In genomic region chr12:116454950-116455447, GRCh38 we compare ENCODE assay signal across 11 cellular contexts.
DNase-seq lines count a peak whose midpoint lies in the region; ATAC-seq and TF ChIP-seq lines count a peak whose summit lies in the region.
"Had no signal": no experiment of that assay in that cellular context is flagged by ENCODE, and none has a peak within 500 bp of the region (broad histone marks: within the 10 kb centered on the region; RNA-seq: fewer than 3 reads in every experiment).

No MANE protein-coding gene starts in this region.

- H3K27ac ChIP-seq in left lung (peak overlapping the region; percentile 75 to 82), thyroid gland (peak overlapping the region in 2 of 3 donors; percentile 71 to 73)
- H3K27ac ChIP-seq: KMS-11, VCaP had no signal

- H3K4me1 ChIP-seq in left lung, result peaks cover 5 to 7% of the 10 kb centered on the region in 2 donors
- H3K4me1 ChIP-seq in thyroid gland, result peaks cover 12 to 23% of the 10 kb centered on the region in 2 donors
- H3K4me1 ChIP-seq in Caco-2, result no peaks in the 10 kb centered on the region

- ATAC-seq in left lung, result peak; percentile 6
- ATAC-seq in GM21367 (IDR thresholded peaks at IDR 0.05; ENCODE audit: unreplicated experiment), result no peak

- WGBS in thyroid gland, 2 donors, result 53 to 62% methylated on average over 7 of the region's 7 CpGs

- intact Hi-C loops in left lung (cut with DNase I) (no loop called here), thyroid gland (cut with DNase I) (no loop called here), Caco-2 (cut with micrococcal nuclease; ENCODE audit: unreplicated experiment) (no loop called here)

- no peaks in the 10 kb centered on the region for H3K9me3 Mint-ChIP-seq in Caco-2 (ENCODE audit: unreplicated experiment)

- POLR2A ChIA-PET in Caco-2 (lab: Charles Lee), result no interaction called here

- H3K4me1 Mint-ChIP-seq in Caco-2 (ENCODE audit: low read depth, unreplicated experiment), result peaks cover 16% of the 10 kb centered on the region

- CTCF ChIA-PET in Caco-2 (lab: Charles Lee), result no interaction called here

- no TSS peak for BruUV-seq in Caco-2 (replicated peaks; lab: Mats Ljungman, UMichigan)

- no peak for TF ChIP-seq CTCF in left lung (IDR thresholded peaks at IDR 0.05)
- no peak for TF ChIP-seq CTCF in thyroid gland (IDR thresholded peaks at IDR 0.05)
- TF ChIP-seq CTCF in Caco-2 (IDR thresholded peaks at IDR 0.05; ENCODE audit: insufficient read depth in 1 of 2, low read depth in 1 of 2, low read length in 1 of 2, severe bottlenecking in 1 of 2, unreplicated experiment in 1 of 2), result no peak

- H3K27me3 Mint-ChIP-seq in Caco-2 (ENCODE audit: insufficient read depth, unreplicated experiment), result no peaks in the 10 kb centered on the region

- no peak for TF ChIP-seq POLR2A in thyroid gland (IDR thresholded peaks at IDR 0.05)

- no peaks in the 10 kb centered on the region for H3K36me3 Mint-ChIP-seq in Caco-2 (ENCODE audit: insufficient read depth, unreplicated experiment)

- DNase-seq in HT1080 (ENCODE audit: low read depth), result peak; percentile 99
- peak; percentile 27 for DNase-seq in cerebellar cortex (ENCODE audit: low spot score)
- no peak for DNase-seq in left lung
- no peak for DNase-seq in thyroid gland
- no peak for DNase-seq in NOMO-1 treated with DMSO at 0.1 percent for 48 hours (lab: John Stamatoyannopoulos, UW; ENCODE audit: unreplicated experiment)
- DNase-seq in Caco-2, result no peak
- no peak for DNase-seq in stimulated activated CD4-positive, alpha-beta T cell treated with anti-CD3 and anti-CD28 coated beads, Interleukin-12 subunit alpha, Interleukin-12 subunit beta, amount 100 ng/mL, for 4 hours
- DNase-seq: effector memory CD4-positive, alpha-beta T cell had no signal

- H3K4me3 ChIP-seq in left lung, result no peak overlapping the region
- H3K4me3 ChIP-seq in thyroid gland (replicated peaks in 1 of 3), result no peak overlapping the region
- no peak overlapping the region for H3K4me3 ChIP-seq in Caco-2 (ENCODE audit: low read depth, low read length)

- H3K27ac Mint-ChIP-seq in Caco-2 (ENCODE audit: unreplicated experiment), result no peak overlapping the region

- H3K9me3 ChIP-seq in left lung (no peaks in the 10 kb centered on the region), thyroid gland (no peaks in the 10 kb centered on the region), Caco-2 (no peaks in the 10 kb centered on the region)

- H3K27me3 ChIP-seq in left lung (no peaks in the 10 kb centered on the region), thyroid gland (no peaks in the 10 kb centered on the region), Caco-2 (replicated peaks; ENCODE audit: control insufficient read depth, insufficient read depth, low read length) (no peaks in the 10 kb centered on the region)

- no peak overlapping the region for H3K4me3 Mint-ChIP-seq in Caco-2 (ENCODE audit: unreplicated experiment)

- H3K36me3 ChIP-seq in left lung (no peaks in the 10 kb centered on the region), thyroid gland (no peaks in the 10 kb centered on the region), Caco-2 (ENCODE audit: control insufficient read depth, insufficient read depth, low read length) (no peaks in the 10 kb centered on the region)

Comparison
In these comparisons a context has a peak if more than half of its experiments do, and no peak if none do; other contexts are left out.
1. DNase-seq: peak in HT1080 (single experiment) and cerebellar cortex (single experiment); none in left lung (0 of 2), thyroid gland (0 of 2), NOMO-1 treated with DMSO at 0.1 percent for 48 hours (single experiment), Caco-2 (0 of 2) and stimulated activated CD4-positive, alpha-beta T cell treated with anti-CD3 and anti-CD28 coated beads, Interleukin-12 subunit alpha, Interleukin-12 subunit beta, amount 100 ng/mL, for 4 hours (single experiment).